16 cellular contexts compared by ENCODE assay signal in genomic region chr10:85603167-85603940, GRCh38.
DNase-seq lines count a peak whose midpoint lies in the region; ATAC-seq and TF ChIP-seq lines count a peak whose summit lies in the region.
"Had no signal": no experiment of that assay in that cellular context is flagged by ENCODE, and none has a peak within 500 bp of the region (broad histone marks: within the 10 kb centered on the region; RNA-seq: fewer than 3 reads in every experiment).

No MANE protein-coding gene starts in this region.

- TF ChIP-seq POLR2A in vagina (IDR thresholded peaks at IDR 0.05) = no peak
- no peak for TF ChIP-seq POLR2A in Peyer's patch (IDR thresholded peaks at IDR 0.05)

- no peaks in the 10 kb centered on the region for H3K36me3 ChIP-seq in right atrium auricular region
- no peaks in the 10 kb centered on the region for H3K36me3 ChIP-seq in heart right ventricle
- H3K36me3 ChIP-seq in vagina = no peaks in the 10 kb centered on the region
- H3K36me3 ChIP-seq in Peyer's patch = no peaks in the 10 kb centered on the region
- H3K36me3 ChIP-seq: BE2C had no signal

- H3K9me3 ChIP-seq in right atrium auricular region (no peaks in the 10 kb centered on the region), heart right ventricle (no peaks in the 10 kb centered on the region), vagina (no peaks in the 10 kb centered on the region), Peyer's patch (no peaks in the 10 kb centered on the region)
- H3K9me3 ChIP-seq: BE2C had no signal

- ATAC-seq in heart right ventricle = no peak
- ATAC-seq in GM21576 (IDR thresholded peaks at IDR 0.05; ENCODE audit: unreplicated experiment) = no peak
- ATAC-seq: HCT116 had no signal

- no peak for TF ChIP-seq CTCF in right atrium auricular region (IDR thresholded peaks at IDR 0.05)
- no peak for TF ChIP-seq CTCF in heart right ventricle (IDR thresholded peaks at IDR 0.05)
- no peak for TF ChIP-seq CTCF in vagina (IDR thresholded peaks at IDR 0.05)
- TF ChIP-seq CTCF in Peyer's patch (IDR thresholded peaks at IDR 0.05) = no peak

- H3K27ac ChIP-seq in right atrium auricular region = no peak overlapping the region
- H3K27ac ChIP-seq in heart right ventricle = no peak overlapping the region
- H3K27ac ChIP-seq in vagina = no peak overlapping the region
- H3K27ac ChIP-seq in Peyer's patch = no peak overlapping the region

- no peaks in the 10 kb centered on the region for H3K4me1 ChIP-seq in right atrium auricular region
- no peaks in the 10 kb centered on the region for H3K4me1 ChIP-seq in heart right ventricle
- no peaks in the 10 kb centered on the region for H3K4me1 ChIP-seq in vagina
- H3K4me1 ChIP-seq in Peyer's patch = no peaks in the 10 kb centered on the region
- H3K4me1 ChIP-seq: BE2C had no signal

- H3K4me3 ChIP-seq in right atrium auricular region (no peak overlapping the region), heart right ventricle (no peak overlapping the region), vagina (no peak overlapping the region), Peyer's patch (no peak overlapping the region)

- WGBS in heart right ventricle, 2 donors = 76 to 78% methylated on average over 5 of the region's 5 CpGs

- DNase-seq in right atrium auricular region (ENCODE audit: low spot score) (peak; percentile 28), heart right ventricle (no peak), T-helper 22 cell (ENCODE audit: low read depth) (peak; percentile 45), kidney tubule cell (ENCODE audit: low spot score) (peak; percentile 32), vagina (ENCODE audit: extremely low spot score in 2 of 2) (peak; percentile 54 to 93), Peyer's patch (no peak), DMS 273 treated with DMSO at 0.1 percent for 48 hours (lab: John Stamatoyannopoulos, UW) (no peak)
- DNase-seq: BE2C, DMS153, NCI-H1417, NCI-H1930, NCI-H2171, NCI-H82, SIG-M5 had no signal

- H3K27me3 ChIP-seq in right atrium auricular region = no peaks in the 10 kb centered on the region
- H3K27me3 ChIP-seq in heart right ventricle = no peaks in the 10 kb centered on the region
- H3K27me3 ChIP-seq in vagina = no peaks in the 10 kb centered on the region
- no peaks in the 10 kb centered on the region for H3K27me3 ChIP-seq in Peyer's patch
- H3K27me3 ChIP-seq: BE2C had no signal

- intact Hi-C loops in heart right ventricle (cut with DNase I) (no loop called here), vagina (cut with DNase I) (no loop called here)

Comparison
In these comparisons a context has a peak if more than half of its experiments do, and no peak if none do; other contexts are left out.
1. DNase-seq: peak in right atrium auricular region (single experiment), T-helper 22 cell (single experiment), kidney tubule cell (single experiment) and vagina (2 of 2); none in heart right ventricle (0 of 2), Peyer's patch (0 of 3) and DMS 273 treated with DMSO at 0.1 percent for 48 hours (single experiment).